17 cellular contexts compared by ENCODE assay signal in the genomic region with DNA sequence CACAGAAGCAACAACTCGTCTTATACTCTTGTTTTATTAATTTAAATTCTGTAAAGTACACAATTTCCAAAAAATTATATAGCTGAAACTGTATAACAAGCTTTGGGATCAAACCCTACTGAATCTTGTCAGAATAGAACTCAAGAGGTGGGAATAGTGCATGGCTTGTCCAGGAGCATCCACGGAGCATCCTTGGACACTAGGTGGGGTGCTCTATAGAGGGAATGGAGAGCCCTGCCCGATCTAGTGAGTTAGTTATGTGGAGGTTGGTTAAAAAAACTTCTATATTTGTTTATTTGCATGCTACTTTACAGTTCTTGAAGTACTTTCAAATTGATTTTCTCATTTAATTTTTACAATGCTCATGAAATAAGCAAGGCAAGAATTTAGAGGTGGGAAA. TPM values are rescaled to one million over a fixed set of nuclear protein-coding genes. Genes with fewer than 3 reads are reported as not detected.
DNase-seq lines count a peak whose midpoint lies in the region; TF ChIP-seq lines count a peak whose summit lies in the region.
"Had no signal": no experiment of that assay in that cellular context is flagged by ENCODE, and none has a peak within 500 bp of the region (broad histone marks: within the 10 kb centered on the region; RNA-seq: fewer than 3 reads in every experiment).

No MANE protein-coding gene starts in this region.

- peaks cover 17% of the 10 kb centered on the region for H3K79me2 ChIP-seq in mesendoderm (ENCODE audit: control insufficient read depth, insufficient read depth, low read length)

- no peak overlapping the region for H3K27ac ChIP-seq in mesendoderm (ENCODE audit: low read depth, low read length)
- no peak overlapping the region for H3K27ac ChIP-seq in esophagus squamous epithelium
- H3K27ac ChIP-seq: HL-60, KMS-11, PC-9, SJCRH30 had no signal

- H3K9me3 ChIP-seq in BE2C (no peaks in the 10 kb centered on the region), esophagus squamous epithelium (no peaks in the 10 kb centered on the region)
- H3K9me3 ChIP-seq: HAP-1, SJCRH30 had no signal

- H3K36me3 ChIP-seq in BE2C (no peaks in the 10 kb centered on the region), mesendoderm (ENCODE audit: control insufficient read depth, insufficient read depth, low read length) (no peaks in the 10 kb centered on the region), esophagus squamous epithelium (no peaks in the 10 kb centered on the region)
- H3K36me3 ChIP-seq: HAP-1, SJCRH30 had no signal

- whole genome bisulfite sequencing in mesendoderm (ENCODE audit: extremely low coverage, insufficient coverage, low lambda C conversion rate) = no CpG with 5 or more reads among the region's 3 CpGs
- 81 to 84% methylated on average over 3 of the region's 3 CpGs for WGBS in esophagus squamous epithelium, 2 donors

- no peak overlapping the region for H3K56ac ChIP-seq in mesendoderm (ENCODE audit: low read length)

- no peak overlapping the region for H4K8ac ChIP-seq in mesendoderm (ENCODE audit: low read depth, low read length)

- H3K18ac ChIP-seq in mesendoderm (ENCODE audit: low read length) = no peak overlapping the region

- no peak overlapping the region for H2BK120ac ChIP-seq in mesendoderm (ENCODE audit: low read depth, low read length)

- no peak overlapping the region for H3K4ac ChIP-seq in mesendoderm (ENCODE audit: low read depth, low read length)

- DNase-seq in BE2C = no peak
- DNase-seq in M059J (ENCODE audit: low read depth) = peak; percentile 14
- no peak for DNase-seq in astrocyte of the spinal cord (ENCODE audit: low read depth, low spot score)
- peak; percentile 36 for DNase-seq in mesendoderm
- no peak for DNase-seq in esophagus squamous epithelium (lab: John Stamatoyannopoulos, UW)
- no peak for DNase-seq in stimulated activated CD4-positive, alpha-beta T cell treated with anti-CD3 and anti-CD28 coated beads, Interleukin-4, amount 100 ng/mL, for 24 hours
- no peak for DNase-seq in GM10266 (ENCODE audit: extremely low spot score)
- DNase-seq: NCI-H1417, NCI-H187, NCI-H2227 treated with DMSO at 0.1 percent for 48 hours, NCI-H510A treated with DMSO at 0.1 percent for 48 hours, PC-9, SJCRH30, SW 1271 had no signal

- TF ChIP-seq CTCF in BE2C (IDR thresholded peaks at IDR 0.05; ENCODE audit: low read depth, low read length) (peak; percentile 25; the same call in 1 of the 2 replicates), astrocyte of the spinal cord (IDR thresholded peaks at IDR 0.05; ENCODE audit: low read depth, low read length) (peak; percentile 8), esophagus squamous epithelium (IDR thresholded peaks at IDR 0.05) (no peak), GM10266 (IDR thresholded peaks at IDR 0.05; ENCODE audit: control insufficient read depth, insufficient read depth, low read depth, missing control alignments) (no peak)

- intact Hi-C loops in esophagus squamous epithelium (cut with DNase I) = no loop called here

- no peak overlapping the region for H2AK5ac ChIP-seq in mesendoderm (ENCODE audit: low read length)

- H3K4me3 ChIP-seq in BE2C (ENCODE audit: low read depth, low read length) = no peak overlapping the region
- no peak overlapping the region for H3K4me3 ChIP-seq in astrocyte of the spinal cord (ENCODE audit: low read depth, low read length)
- H3K4me3 ChIP-seq in mesendoderm (ENCODE audit: low read length) = no peak overlapping the region
- H3K4me3 ChIP-seq in esophagus squamous epithelium = no peak overlapping the region
- H3K4me3 ChIP-seq: HAP-1, PC-9, SJCRH30 had no signal

- H3K23ac ChIP-seq in mesendoderm (ENCODE audit: low read length) = no peak overlapping the region

- TF ChIP-seq POLR2A in esophagus squamous epithelium (IDR thresholded peaks at IDR 0.05) = no peak

- H3K9ac ChIP-seq in mesendoderm (ENCODE audit: low read length) = no peak overlapping the region
- H3K9ac ChIP-seq: KMS-11 had no signal

- H3K79me1 ChIP-seq in mesendoderm (ENCODE audit: low read length) = peaks cover 4% of the 10 kb centered on the region

- H3K4me2 ChIP-seq in mesendoderm (ENCODE audit: low read length) = no peak overlapping the region
- H3K4me2 ChIP-seq: KMS-11, PC-9 had no signal

- in situ Hi-C loops in astrocyte of the spinal cord (cut with HindIII; ENCODE audit: low sequenced_read_pairs) = no loop called here

- H4K5ac ChIP-seq in mesendoderm (ENCODE audit: low read length) = no peak overlapping the region

- H2BK15ac ChIP-seq in mesendoderm (replicated peaks; ENCODE audit: low read depth) = no peak overlapping the region

- no peak overlapping the region for H2BK5ac ChIP-seq in mesendoderm (ENCODE audit: low read length)

- H3K4me1 ChIP-seq in BE2C (peaks cover 2% of the 10 kb centered on the region; the same call in 1 of the 2 replicates), mesendoderm (ENCODE audit: control insufficient read depth, low read depth, low read length) (no peaks in the 10 kb centered on the region), esophagus squamous epithelium (peaks cover 0 to 16% (median 8%) of the 10 kb centered on the region in 3 donors)
- H3K4me1 ChIP-seq: HAP-1 had no signal

- H3K27me3 ChIP-seq in BE2C (no peaks in the 10 kb centered on the region), mesendoderm (ENCODE audit: insufficient read depth, low read length, poor library complexity) (no peaks in the 10 kb centered on the region), esophagus squamous epithelium (no peaks in the 10 kb centered on the region)
- H3K27me3 ChIP-seq: SJCRH30 had no signal

RNA-seq across cellular contexts. Expression of a gene that starts 28.3 kb away (rescaled TPM):
- 3.5 TPM for polyA plus RNA-seq in BE2C (2012; ENCODE audit: insufficient read depth, insufficient read length, low read depth)
- 1.1 and 2.5 TPM in 2 replicates for total RNA-seq in M059J (2014; rRNA removed; shearing (Covaris generic))
- polyA plus RNA-seq in mesendoderm (2013, experiment 1 of 2) = 18.6 TPM
- polyA plus RNA-seq in mesendoderm (2013, experiment 2 of 2) = 19.7 TPM
- total RNA-seq in esophagus squamous epithelium = 10 to 100 TPM in 1 of 4 donors, 1 to 10 TPM in 3; 6.6 to 15.3 (median 9.4) TPM

Comparison
In these comparisons a context has a peak if more than half of its experiments do, and no peak if none do; other contexts are left out.
1. DNase-seq: peak in M059J (single experiment) and mesendoderm (single experiment); none in BE2C (single experiment), astrocyte of the spinal cord (single experiment), esophagus squamous epithelium (single experiment), stimulated activated CD4-positive, alpha-beta T cell treated with anti-CD3 and anti-CD28 coated beads, Interleukin-4, amount 100 ng/mL, for 24 hours (single experiment) and GM10266 (single experiment).
2. CTCF ChIP-seq: peak in BE2C (single experiment) and astrocyte of the spinal cord (single experiment); none in esophagus squamous epithelium (0 of 6) and GM10266 (single experiment).